In the genomic region with DNA sequence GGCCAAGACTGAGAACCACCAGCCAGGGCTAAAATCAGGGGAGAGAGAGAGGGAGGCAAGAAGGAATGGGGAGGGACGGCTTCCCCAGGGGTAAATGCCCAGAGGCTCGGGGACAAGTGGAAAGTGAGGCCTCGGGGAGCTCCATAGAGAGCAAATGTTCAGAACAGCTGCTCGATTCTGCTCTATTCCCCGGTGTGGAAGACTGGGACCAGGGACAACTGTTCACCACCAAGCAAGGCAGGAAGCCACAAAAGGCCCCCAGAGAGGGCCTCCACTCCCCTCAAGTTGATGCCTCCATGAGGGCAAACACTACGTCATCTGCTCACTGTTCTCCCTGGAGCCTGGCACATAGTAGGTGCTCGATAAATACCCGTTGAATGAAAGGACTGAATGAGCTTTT, we compare ENCODE assay signal across 16 cellular contexts.
"Had no signal": no experiment of that assay in that cellular context is flagged by ENCODE, and none has a peak within 500 bp of the region (broad histone marks: within the 10 kb centered on the region; RNA-seq: fewer than 3 reads in every experiment).

No MANE protein-coding gene starts in this region.

- H3K9me3 ChIP-seq: gastrocnemius medialis, left lung, neutrophil, suprapubic skin, upper lobe of right lung had no signal

- H3K9me3 Mint-ChIP-seq: activated T-cell treated with anti-CD3 and anti-CD28 coated beads, Interleukin-2, amount 50 U/mL, for 24 hours; stimulated activated effector memory CD8-positive, alpha-beta T cell treated with anti-CD3 and anti-CD28 coated beads, Interleukin-12 subunit alpha, Interleukin-12 subunit beta, amount 100 ng/mL, for 72 hours had no signal

- H3K4me3 ChIP-seq: gastrocnemius medialis, left lung, suprapubic skin, upper lobe of right lung had no signal

- H3K36me3 Mint-ChIP-seq: activated CD8-positive, alpha-beta memory T cell treated with anti-CD3 and anti-CD28 coated beads, Interleukin-2, amount 10 ng/mL, durations not matched to agents 7 days and 5 days; activated naive CD8-positive, alpha-beta T cell; stimulated activated effector memory CD8-positive, alpha-beta T cell treated with anti-CD3 and anti-CD28 coated beads, Interleukin-12 subunit alpha, Interleukin-12 subunit beta, amount 100 ng/mL, for 72 hours had no signal

- H3K4me3 Mint-ChIP-seq: activated CD8-positive, alpha-beta memory T cell treated with anti-CD3 and anti-CD28 coated beads, Interleukin-2, amount 10 ng/mL, durations not matched to agents 7 days and 5 days; activated naive CD8-positive, alpha-beta T cell; activated T-cell treated with anti-CD3 and anti-CD28 coated beads, Interleukin-2, amount 50 U/mL, for 24 hours; stimulated activated effector memory CD8-positive, alpha-beta T cell treated with anti-CD3 and anti-CD28 coated beads, Interleukin-12 subunit alpha, Interleukin-12 subunit beta, amount 100 ng/mL, for 72 hours had no signal

- DNase-seq: activated CD4-positive, alpha-beta T cell treated with anti-CD3 and anti-CD28 coated beads, Interleukin-2, amount 50 U/mL, for 4 hours; activated CD8-positive, alpha-beta memory T cell treated with anti-CD3 and anti-CD28 coated beads, Interleukin-2, amount 10 ng/mL, durations not matched to agents 7 days and 5 days; activated gamma-delta T cell; activated T-cell treated with anti-CD3 and anti-CD28 coated beads, Interleukin-2, amount 50 U/mL, for 24 hours; amygdala; effector CD4-positive, alpha-beta T cell; gastrocnemius medialis; left lung; posterior cingulate gyrus; small intestine; upper lobe of right lung had no signal

- FAIRE-seq: keratinocyte, small intestine had no signal

- H3K27me3 Mint-ChIP-seq: activated CD8-positive, alpha-beta memory T cell treated with anti-CD3 and anti-CD28 coated beads, Interleukin-2, amount 10 ng/mL, durations not matched to agents 7 days and 5 days; activated naive CD8-positive, alpha-beta T cell; activated T-cell treated with anti-CD3 and anti-CD28 coated beads, Interleukin-2, amount 50 U/mL, for 24 hours had no signal

- H3K4me1 ChIP-seq: gastrocnemius medialis had no signal

- H3K27me3 ChIP-seq: gastrocnemius medialis, left lung, neutrophil, suprapubic skin, upper lobe of right lung had no signal

- H3K27ac ChIP-seq: gastrocnemius medialis, left lung, neutrophil, suprapubic skin, upper lobe of right lung had no signal

- H3K36me3 ChIP-seq: gastrocnemius medialis, left lung, neutrophil, suprapubic skin, upper lobe of right lung had no signal

- H3K27ac Mint-ChIP-seq: activated CD8-positive, alpha-beta memory T cell treated with anti-CD3 and anti-CD28 coated beads, Interleukin-2, amount 10 ng/mL, durations not matched to agents 7 days and 5 days; activated naive CD8-positive, alpha-beta T cell; stimulated activated effector memory CD8-positive, alpha-beta T cell treated with anti-CD3 and anti-CD28 coated beads, Interleukin-12 subunit alpha, Interleukin-12 subunit beta, amount 100 ng/mL, for 72 hours had no signal
